1 cellular context compared by ENCODE assay signal in the genomic region with DNA sequence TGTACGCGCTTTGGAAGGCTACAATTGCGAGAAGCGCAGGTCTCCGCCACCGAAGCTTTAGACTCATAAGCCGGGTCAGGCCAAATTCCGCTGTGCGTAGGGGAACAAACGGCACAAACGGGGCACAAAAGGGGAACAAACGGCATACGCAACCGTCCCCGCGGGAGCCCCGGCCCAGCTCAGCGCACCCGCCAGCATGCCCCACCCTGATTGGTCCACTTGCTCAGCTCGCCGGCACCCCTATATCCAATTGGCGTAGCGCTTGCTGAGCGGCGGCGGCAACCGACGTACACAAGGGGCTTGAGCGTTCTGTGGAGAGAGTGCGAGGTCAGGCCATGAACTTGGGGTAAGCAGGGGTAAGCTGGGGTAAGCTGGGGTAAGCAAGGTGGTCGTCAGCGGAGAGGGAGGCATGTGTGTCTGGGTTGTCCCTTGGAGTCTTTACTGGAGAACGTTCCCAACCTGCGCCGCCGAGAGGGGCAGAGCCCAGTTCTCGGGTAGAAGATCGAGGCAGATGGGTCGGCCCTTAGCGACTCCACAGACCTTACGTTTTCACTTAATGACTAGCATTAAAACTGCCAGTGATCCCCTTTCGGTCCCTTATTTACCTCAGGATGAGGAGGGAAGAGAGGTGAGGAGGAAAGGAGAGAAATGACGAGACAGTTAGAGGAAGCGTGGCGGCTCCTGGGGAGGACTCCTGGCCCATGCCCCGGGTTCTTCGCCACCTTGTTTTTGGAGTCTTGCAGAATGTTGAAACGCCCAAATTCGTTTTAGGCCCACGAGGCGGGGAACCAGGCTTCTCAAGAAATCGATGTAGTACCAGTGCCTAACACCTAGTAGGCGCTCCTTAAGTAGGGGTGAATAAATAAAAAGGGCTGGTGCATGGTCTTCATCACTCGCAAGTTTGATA.
A peak's percentile ranks its signal among the peaks of the same experiment; 100 is the strongest.
TF ChIP-seq lines count a peak whose summit lies in the region.

Gene CCDC66 (plus strand): TSS at position 268 of the 907 bp plus-strand sequence. CDS start 68 bp downstream, at position 336.

TF ChIP-seq in HEK293, 187 proteins besides CTCF, POLR2A, EP300 and RAD21 (continued from another document and continues in another):
- TF ChIP-seq ZNF518A (tag by site-specific recombination; conservative IDR thresholded peaks at IDR 0.05; ENCODE audit: low read depth) (0 out of 2 replicates have a peak, but pooled peaks have one; percentile 22), GLIS2 (tag by site-specific recombination; IDR thresholded peaks at IDR 0.05) (no peak), ZNF2 (tag by site-specific recombination; IDR thresholded peaks at IDR 0.05) (0 out of 2 replicates have a peak, but pooled peaks have one; percentile 24), GLI4 (tag by site-specific recombination; IDR thresholded peaks at IDR 0.05) (no peak), YY1 (tag by site-specific recombination; IDR thresholded peaks at IDR 0.05) (no peak), ZNF335 (tag by site-specific recombination; conservative IDR thresholded peaks at IDR 0.05) (peak; percentile 60), ZNF76 (tag by site-specific recombination; IDR thresholded peaks at IDR 0.05; ENCODE audit: borderline replicate concordance, low read depth) (0 out of 2 replicates have a peak, but pooled peaks have one; percentile 27), ZNF777 (tag by site-specific recombination; IDR thresholded peaks at IDR 0.05; ENCODE audit: borderline replicate concordance) (0 out of 2 replicates have a peak, but pooled peaks have one; percentile 23), SP2 (tag by site-specific recombination; IDR thresholded peaks at IDR 0.05) (peak; percentile 68), ZNF580 (tag by site-specific recombination; IDR thresholded peaks at IDR 0.05) (peak; percentile 69; the same call in 1 of the 2 replicates), ZNF629 (tag by site-specific recombination; IDR thresholded peaks at IDR 0.05) (0 out of 2 replicates have a peak, but pooled peaks have one; percentile 31), ZNF501 (tag by site-specific recombination; IDR thresholded peaks at IDR 0.05) (peak; percentile 66; the same call in 1 of the 2 replicates), ZIC2 (tag by site-specific recombination; IDR thresholded peaks at IDR 0.05) (0 out of 2 replicates have a peak, but pooled peaks have one; percentile 12), ZBTB20 (tag by site-specific recombination; IDR thresholded peaks at IDR 0.05) (peak; percentile 81), GFI1B (tag by site-specific recombination; IDR thresholded peaks at IDR 0.05) (no peak), ZNF600 (tag by site-specific recombination; IDR thresholded peaks at IDR 0.05) (0 out of 2 replicates have a peak, but pooled peaks have one; percentile 12), ZNF837 (tag by site-specific recombination; IDR thresholded peaks at IDR 0.05) (no peak), ZNF37A (tag by site-specific recombination; IDR thresholded peaks at IDR 0.05) (no peak), ZNF48 (tag by site-specific recombination; IDR thresholded peaks at IDR 0.05) (no peak), ZNF776 (tag by site-specific recombination; IDR thresholded peaks at IDR 0.05; ENCODE audit: borderline replicate concordance) (peak; percentile 93), ZBTB21 (tag by site-specific recombination; IDR thresholded peaks at IDR 0.05) (0 out of 2 replicates have a peak, but pooled peaks have one; percentile 19), ZNF426 (tag by site-specific recombination; IDR thresholded peaks at IDR 0.05) (no peak), WT1 (tag by site-specific recombination; IDR thresholded peaks at IDR 0.05) (no peak), ZNF704 (tag by site-specific recombination; IDR thresholded peaks at IDR 0.05) (peak; percentile 68; the same call in 1 of the 2 replicates), ZNF133 (tag by site-specific recombination; IDR thresholded peaks at IDR 0.05) (0 out of 2 replicates have a peak, but pooled peaks have one; percentile 9), SP7 (tag by site-specific recombination; IDR thresholded peaks at IDR 0.05) (peak; percentile 46; the same call in 1 of the 2 replicates)
- TF ChIP-seq, protein P1, sequence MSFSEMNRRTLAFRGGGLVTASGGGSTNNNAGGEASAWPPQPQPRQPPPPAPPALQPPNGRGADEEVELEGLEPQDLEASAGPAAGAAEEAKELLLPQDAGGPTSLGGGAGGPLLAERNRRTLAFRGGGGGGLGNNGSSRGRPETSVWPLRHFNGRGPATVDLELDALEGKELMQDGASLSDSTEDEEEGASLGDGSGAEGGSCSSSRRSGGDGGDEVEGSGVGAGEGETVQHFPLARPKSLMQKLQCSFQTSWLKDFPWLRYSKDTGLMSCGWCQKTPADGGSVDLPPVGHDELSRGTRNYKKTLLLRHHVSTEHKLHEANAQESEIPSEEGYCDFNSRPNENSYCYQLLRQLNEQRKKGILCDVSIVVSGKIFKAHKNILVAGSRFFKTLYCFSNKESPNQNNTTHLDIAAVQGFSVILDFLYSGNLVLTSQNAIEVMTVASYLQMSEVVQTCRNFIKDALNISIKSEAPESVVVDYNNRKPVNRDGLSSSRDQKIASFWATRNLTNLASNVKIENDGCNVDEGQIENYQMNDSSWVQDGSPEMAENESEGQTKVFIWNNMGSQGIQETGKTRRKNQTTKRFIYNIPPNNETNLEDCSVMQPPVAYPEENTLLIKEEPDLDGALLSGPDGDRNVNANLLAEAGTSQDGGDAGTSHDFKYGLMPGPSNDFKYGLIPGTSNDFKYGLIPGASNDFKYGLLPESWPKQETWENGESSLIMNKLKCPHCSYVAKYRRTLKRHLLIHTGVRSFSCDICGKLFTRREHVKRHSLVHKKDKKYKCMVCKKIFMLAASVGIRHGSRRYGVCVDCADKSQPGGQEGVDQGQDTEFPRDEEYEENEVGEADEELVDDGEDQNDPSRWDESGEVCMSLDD (tag by site-specific recombination; IDR thresholded peaks at IDR 0.05) = peak; percentile 74; the same call in 1 of the 2 replicates
- TF ChIP-seq, protein P2, sequence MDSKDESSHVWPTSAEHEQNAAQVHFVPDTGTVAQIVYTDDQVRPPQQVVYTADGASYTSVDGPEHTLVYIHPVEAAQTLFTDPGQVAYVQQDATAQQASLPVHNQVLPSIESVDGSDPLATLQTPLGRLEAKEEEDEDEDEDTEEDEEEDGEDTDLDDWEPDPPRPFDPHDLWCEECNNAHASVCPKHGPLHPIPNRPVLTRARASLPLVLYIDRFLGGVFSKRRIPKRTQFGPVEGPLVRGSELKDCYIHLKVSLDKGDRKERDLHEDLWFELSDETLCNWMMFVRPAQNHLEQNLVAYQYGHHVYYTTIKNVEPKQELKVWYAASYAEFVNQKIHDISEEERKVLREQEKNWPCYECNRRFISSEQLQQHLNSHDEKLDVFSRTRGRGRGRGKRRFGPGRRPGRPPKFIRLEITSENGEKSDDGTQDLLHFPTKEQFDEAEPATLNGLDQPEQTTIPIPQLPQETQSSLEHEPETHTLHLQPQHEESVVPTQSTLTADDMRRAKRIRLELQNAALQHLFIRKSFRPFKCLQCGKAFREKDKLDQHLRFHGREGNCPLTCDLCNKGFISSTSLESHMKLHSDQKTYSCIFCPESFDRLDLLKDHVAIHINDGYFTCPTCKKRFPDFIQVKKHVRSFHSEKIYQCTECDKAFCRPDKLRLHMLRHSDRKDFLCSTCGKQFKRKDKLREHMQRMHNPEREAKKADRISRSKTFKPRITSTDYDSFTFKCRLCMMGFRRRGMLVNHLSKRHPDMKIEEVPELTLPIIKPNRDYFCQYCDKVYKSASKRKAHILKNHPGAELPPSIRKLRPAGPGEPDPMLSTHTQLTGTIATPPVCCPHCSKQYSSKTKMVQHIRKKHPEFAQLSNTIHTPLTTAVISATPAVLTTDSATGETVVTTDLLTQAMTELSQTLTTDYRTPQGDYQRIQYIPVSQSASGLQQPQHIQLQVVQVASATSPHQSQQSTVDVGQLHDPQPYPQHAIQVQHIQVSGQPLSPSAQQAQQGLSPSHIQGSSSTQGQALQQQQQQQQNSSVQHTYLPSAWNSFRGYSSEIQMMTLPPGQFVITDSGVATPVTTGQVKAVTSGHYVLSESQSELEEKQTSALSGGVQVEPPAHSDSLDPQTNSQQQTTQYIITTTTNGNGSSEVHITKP (tag by site-specific recombination; IDR thresholded peaks at IDR 0.05) = peak; percentile 95
- TF ChIP-seq, protein P3, sequence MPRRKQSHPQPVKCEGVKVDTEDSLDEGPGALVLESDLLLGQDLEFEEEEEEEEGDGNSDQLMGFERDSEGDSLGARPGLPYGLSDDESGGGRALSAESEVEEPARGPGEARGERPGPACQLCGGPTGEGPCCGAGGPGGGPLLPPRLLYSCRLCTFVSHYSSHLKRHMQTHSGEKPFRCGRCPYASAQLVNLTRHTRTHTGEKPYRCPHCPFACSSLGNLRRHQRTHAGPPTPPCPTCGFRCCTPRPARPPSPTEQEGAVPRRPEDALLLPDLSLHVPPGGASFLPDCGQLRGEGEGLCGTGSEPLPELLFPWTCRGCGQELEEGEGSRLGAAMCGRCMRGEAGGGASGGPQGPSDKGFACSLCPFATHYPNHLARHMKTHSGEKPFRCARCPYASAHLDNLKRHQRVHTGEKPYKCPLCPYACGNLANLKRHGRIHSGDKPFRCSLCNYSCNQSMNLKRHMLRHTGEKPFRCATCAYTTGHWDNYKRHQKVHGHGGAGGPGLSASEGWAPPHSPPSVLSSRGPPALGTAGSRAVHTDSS (tag by site-specific recombination; IDR thresholded peaks at IDR 0.05) = peak; percentile 78
- TF ChIP-seq, protein P4, sequence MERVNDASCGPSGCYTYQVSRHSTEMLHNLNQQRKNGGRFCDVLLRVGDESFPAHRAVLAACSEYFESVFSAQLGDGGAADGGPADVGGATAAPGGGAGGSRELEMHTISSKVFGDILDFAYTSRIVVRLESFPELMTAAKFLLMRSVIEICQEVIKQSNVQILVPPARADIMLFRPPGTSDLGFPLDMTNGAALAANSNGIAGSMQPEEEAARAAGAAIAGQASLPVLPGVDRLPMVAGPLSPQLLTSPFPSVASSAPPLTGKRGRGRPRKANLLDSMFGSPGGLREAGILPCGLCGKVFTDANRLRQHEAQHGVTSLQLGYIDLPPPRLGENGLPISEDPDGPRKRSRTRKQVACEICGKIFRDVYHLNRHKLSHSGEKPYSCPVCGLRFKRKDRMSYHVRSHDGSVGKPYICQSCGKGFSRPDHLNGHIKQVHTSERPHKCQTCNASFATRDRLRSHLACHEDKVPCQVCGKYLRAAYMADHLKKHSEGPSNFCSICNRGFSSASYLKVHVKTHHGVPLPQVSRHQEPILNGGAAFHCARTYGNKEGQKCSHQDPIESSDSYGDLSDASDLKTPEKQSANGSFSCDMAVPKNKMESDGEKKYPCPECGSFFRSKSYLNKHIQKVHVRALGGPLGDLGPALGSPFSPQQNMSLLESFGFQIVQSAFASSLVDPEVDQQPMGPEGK (tag by site-specific recombination; IDR thresholded peaks at IDR 0.05) = peak; percentile 26
- TF ChIP-seq, protein P5, sequence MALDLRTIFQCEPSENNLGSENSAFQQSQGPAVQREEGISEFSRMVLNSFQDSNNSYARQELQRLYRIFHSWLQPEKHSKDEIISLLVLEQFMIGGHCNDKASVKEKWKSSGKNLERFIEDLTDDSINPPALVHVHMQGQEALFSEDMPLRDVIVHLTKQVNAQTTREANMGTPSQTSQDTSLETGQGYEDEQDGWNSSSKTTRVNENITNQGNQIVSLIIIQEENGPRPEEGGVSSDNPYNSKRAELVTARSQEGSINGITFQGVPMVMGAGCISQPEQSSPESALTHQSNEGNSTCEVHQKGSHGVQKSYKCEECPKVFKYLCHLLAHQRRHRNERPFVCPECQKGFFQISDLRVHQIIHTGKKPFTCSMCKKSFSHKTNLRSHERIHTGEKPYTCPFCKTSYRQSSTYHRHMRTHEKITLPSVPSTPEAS (tag by site-specific recombination; IDR thresholded peaks at IDR 0.05) = peak; percentile 94
